ENCODE assay signal across 8 cellular contexts in the genomic region with DNA sequence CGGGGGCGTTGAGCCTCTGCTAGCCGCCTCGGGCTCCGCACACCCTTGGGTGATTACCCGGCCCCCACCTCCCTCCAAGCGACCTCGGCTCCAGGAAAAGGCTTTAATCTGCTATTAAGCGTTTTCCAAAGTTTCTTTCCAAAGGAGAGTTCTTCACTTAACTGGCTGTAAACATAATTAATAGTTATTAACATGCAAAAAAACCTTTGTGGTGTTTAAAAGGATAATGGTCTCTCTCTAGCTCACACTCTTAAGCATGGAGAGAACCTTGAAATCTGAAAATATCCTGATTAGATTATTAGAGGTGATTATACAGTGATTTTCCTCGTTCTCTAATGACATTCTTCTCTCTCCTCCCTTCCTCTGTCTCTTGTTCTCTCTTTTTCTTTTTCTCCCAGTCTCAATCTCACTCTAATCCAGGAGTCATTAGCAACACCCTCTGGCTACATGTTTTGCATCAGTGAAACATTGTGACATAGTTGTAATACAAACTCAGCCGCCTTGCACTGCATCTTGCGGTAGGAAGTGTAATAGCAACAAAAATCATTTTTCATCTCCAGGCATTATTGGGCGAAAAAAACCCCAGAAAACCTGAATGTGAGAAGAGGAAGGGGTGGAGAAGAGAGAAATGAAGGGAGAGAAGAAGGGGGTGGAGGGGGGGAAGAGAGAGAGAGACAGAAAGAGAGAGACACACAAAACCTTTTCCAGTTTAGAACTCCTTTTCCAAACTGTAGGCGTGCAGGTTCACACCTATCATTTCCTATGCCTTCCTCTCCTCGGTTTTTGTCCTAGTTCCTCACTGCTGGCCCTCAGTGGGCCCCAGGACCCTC. TPM values are rescaled to one million over a fixed set of nuclear protein-coding genes. Genes with fewer than 3 reads are reported as not detected.
DNase-seq lines count a peak whose midpoint lies in the region; ATAC-seq and TF ChIP-seq lines count a peak whose summit lies in the region.

No MANE protein-coding gene starts in this region.

- no peaks in the 10 kb centered on the region for H3K9me2 ChIP-seq in PC-3 (replicated peaks; ENCODE audit: low read length)

- H2AFZ ChIP-seq in PC-3 (ENCODE audit: low read length) = peak overlapping the region; percentile 83
- H2AFZ ChIP-seq in fibroblast of lung (ENCODE audit: low read length) = no peak overlapping the region
- peak overlapping the region; percentile 79 for H2AFZ ChIP-seq in parathyroid adenoma

- H3K27me3 ChIP-seq in PC-3 (ENCODE audit: low read length) = no peaks in the 10 kb centered on the region
- no peaks in the 10 kb centered on the region for H3K27me3 ChIP-seq in fibroblast of lung (ENCODE audit: control insufficient read depth, insufficient read depth, low read length)
- H3K27me3 ChIP-seq in parathyroid adenoma (ENCODE audit: control insufficient read depth, insufficient read depth, low read length) = no peaks in the 10 kb centered on the region

- 0 out of 2 replicates have a peak, but pooled peaks cover 4% of the 10 kb centered on the region for H3K79me2 ChIP-seq in PC-3 (ENCODE audit: low read length)
- H3K79me2 ChIP-seq in fibroblast of lung (ENCODE audit: control insufficient read depth, insufficient read depth, low read length) = peaks cover 86% of the 10 kb centered on the region
- peaks cover 14% of the 10 kb centered on the region for H3K79me2 ChIP-seq in parathyroid adenoma

- ATAC-seq in PC-3 (peak; percentile 44), HG02623 (IDR thresholded peaks at IDR 0.05; ENCODE audit: unreplicated experiment) (no peak), HG02678 (IDR thresholded peaks at IDR 0.05; ENCODE audit: unreplicated experiment) (no peak)

- H3K4me1 ChIP-seq in PC-3 (ENCODE audit: insufficient read depth, low read length) (peaks cover 6% of the 10 kb centered on the region), fibroblast of lung (ENCODE audit: control insufficient read depth, extremely low read depth, insufficient read depth, low read length) (peaks cover 10% of the 10 kb centered on the region), parathyroid adenoma (peaks cover 13% of the 10 kb centered on the region)

- intact Hi-C loops in PC-3 (cut with micrococcal nuclease) = loop anchor here (10.0 kb wide), 1 partner anchor 880 kb away; no protein-coding TSS in a partner anchor

- no peaks in the 10 kb centered on the region for H3K36me3 ChIP-seq in PC-3 (ENCODE audit: low read depth, low read length)
- peaks cover 8% of the 10 kb centered on the region for H3K36me3 ChIP-seq in fibroblast of lung (ENCODE audit: control insufficient read depth, insufficient read depth, low read length)
- no peaks in the 10 kb centered on the region for H3K36me3 ChIP-seq in parathyroid adenoma (ENCODE audit: control insufficient read depth, insufficient read depth, low read length)

- CTCF ChIA-PET in PC-3 (lab: Charles Lee) = no interaction called here

- POLR2A ChIA-PET in PC-3 (lab: Charles Lee; ENCODE audit: unreplicated experiment) = interaction anchor here (0.5 kb wide), 1 partner anchor 35 kb away, joined by 5 read pairs; no protein-coding TSS in a partner anchor

- H3F3A ChIP-seq in PC-3 (ENCODE audit: low read length, unreplicated experiment) = no peaks in the 10 kb centered on the region

- DNase-seq in EL (peak; percentile 77), PC-3 (peak; percentile 69), fibroblast of lung (ENCODE audit: low read depth in 2 of 2) (peak; percentile 89 to 93), nucleus accumbens (lab: John Stamatoyannopoulos, UW) (no peak), erythroblast (lab: John Stamatoyannopoulos, UW) (no peak)

- BruUV-seq in PC-3 (replicated peaks; lab: Mats Ljungman, UMichigan) = no TSS peak

- TF ChIP-seq CTCF in PC-3 (conservative IDR thresholded peaks at IDR 0.05; ENCODE audit: low read depth, low read length) (peak; percentile 52), fibroblast of lung (conservative IDR thresholded peaks at IDR 0.05 in 1 of 2, IDR thresholded peaks at IDR 0.05 in 1 of 2; ENCODE audit: low read depth in 1 of 2, low read length in 2 of 2) (peak; percentile 59 to 63), parathyroid adenoma (IDR thresholded peaks at IDR 0.05) (peak; percentile 47)

- H3K9ac ChIP-seq in PC-3 (ENCODE audit: low read length) (peak overlapping the region; percentile 48), fibroblast of lung (ENCODE audit: insufficient read depth, low read length) (peak overlapping the region; percentile 87), parathyroid adenoma (no peak overlapping the region)

- H3K4me2 ChIP-seq in PC-3 (ENCODE audit: low read length) = peak overlapping the region; percentile 87
- peak overlapping the region; percentile 74 for H3K4me2 ChIP-seq in fibroblast of lung (ENCODE audit: extremely low read depth, insufficient read depth, low read length)
- no peak overlapping the region for H3K4me2 ChIP-seq in parathyroid adenoma (ENCODE audit: low read length)

- no peaks in the 10 kb centered on the region for H3K9me3 ChIP-seq in PC-3 (ENCODE audit: low read length)
- no peaks in the 10 kb centered on the region for H3K9me3 ChIP-seq in fibroblast of lung (ENCODE audit: control insufficient read depth, insufficient read depth, low read depth, low read length)
- no peaks in the 10 kb centered on the region for H3K9me3 ChIP-seq in parathyroid adenoma (ENCODE audit: control insufficient read depth, low read length)

- H3K4me3 ChIP-seq in PC-3 (ENCODE audit: low read length) (peak overlapping the region; percentile 73), fibroblast of lung (replicated peaks in 1 of 4; ENCODE audit: control extremely low read depth in 1 of 4, insufficient read depth in 1 of 4, low read depth in 3 of 4, low read length in 4 of 4) (peak overlapping the region; percentile 43 to 82 (median 62)), parathyroid adenoma (ENCODE audit: low read depth, low read length) (no peak overlapping the region)

- H3K27ac ChIP-seq in PC-3 (ENCODE audit: low read length) (no peak overlapping the region), fibroblast of lung (ENCODE audit: insufficient read depth, low read length) (peak overlapping the region; percentile 79), parathyroid adenoma (peak overlapping the region; percentile 96)

- no peak for TF ChIP-seq POLR2A in erythroblast (IDR thresholded peaks at IDR 0.05; ENCODE audit: low read length)

- no peaks in the 10 kb centered on the region for H4K20me1 ChIP-seq in PC-3 (ENCODE audit: low read length)
- no peaks in the 10 kb centered on the region for H4K20me1 ChIP-seq in fibroblast of lung (ENCODE audit: control insufficient read depth, extremely low read depth, insufficient read depth, low read length)

RNA-seq across cellular contexts. Expression of a gene that starts 24.4 kb away (rescaled TPM):
- total RNA-seq in PC-3 (2014; rRNA removed) (19.0 and 19.6 TPM in 2 replicates), fibroblast of lung (9.2 and 15.7 TPM in 2 replicates)
- 66.5 and 130 TPM in 2 replicates for polyA plus RNA-seq in fibroblast of lung
- polyA plus RNA-seq in fibroblast of lung (2012) = 124 and 286 TPM in 2 replicates
- 78.0 and 158 TPM in 2 replicates for polyA minus RNA-seq in fibroblast of lung (ENCODE audit: low replicate concordance)

Comparison
In these comparisons a context has a peak if more than half of its experiments do, and no peak if none do; other contexts are left out.
1. DNase-seq: peak in EL (single experiment), PC-3 (single experiment) and fibroblast of lung (2 of 2); none in nucleus accumbens (0 of 56) and erythroblast (0 of 2).
2. Peak in every context shown above with its lines, with median percentiles within 50 percentile points of each other: CTCF ChIP-seq.